1 cellular context compared by ENCODE assay signal in genomic region chr13:78816592-78816991, GRCh38.
TF ChIP-seq lines count a peak whose summit lies in the region.

No MANE protein-coding gene starts in this region.

TF ChIP-seq in K562, 482 proteins besides CTCF, POLR2A, EP300 and RAD21 (continued from another document):
- no peak for TF ChIP-seq NKRF (IDR thresholded peaks at IDR 0.05; ENCODE audit: borderline replicate concordance)
- peak; percentile 40 to 47; a peak in 2 of 4 replicates for TF ChIP-seq KDM1A (IDR thresholded peaks at IDR 0.05)
- no peak for TF ChIP-seq MAX (CRISPR knock-in tag; IDR thresholded peaks at IDR 0.05)
- TF ChIP-seq MTA2 (IDR thresholded peaks at IDR 0.05; ENCODE audit: low read depth): 0 out of 2 replicates have a peak, but pooled peaks have one; percentile 14
- TF ChIP-seq PHF20 (IDR thresholded peaks at IDR 0.05; ENCODE audit: partially characterized antibody): no peak
- no peak for TF ChIP-seq GABPB2 (CRISPR knock-in tag; conservative IDR thresholded peaks at IDR 0.05)
- TF ChIP-seq ZNF253 (CRISPR knock-in tag; conservative IDR thresholded peaks at IDR 0.05): no peak
- TF ChIP-seq NFIC (IDR thresholded peaks at IDR 0.05): peak; percentile 45
- TF ChIP-seq TAL1 (IDR thresholded peaks at IDR 0.05): peak; percentile 78; the same call in 1 of the 2 replicates
- no peak for TF ChIP-seq E2F6 (IDR thresholded peaks at IDR 0.05; ENCODE audit: borderline replicate concordance in 1 of 2, extremely low read depth in 1 of 2, insufficient read depth in 1 of 2, insufficient read length in 1 of 2, low read depth in 1 of 2, low read length in 1 of 2, poor library complexity in 1 of 2, severe bottlenecking in 1 of 2)
- TF ChIP-seq KAT7 (CRISPR knock-in tag; IDR thresholded peaks at IDR 0.05; ENCODE audit: borderline replicate concordance): no peak
- no peak for TF ChIP-seq MCM5 (IDR thresholded peaks at IDR 0.05; ENCODE audit: low read depth)
- TF ChIP-seq SMAD3 (CRISPR knock-in tag; conservative IDR thresholded peaks at IDR 0.05): no peak
- TF ChIP-seq SMARCB1 (IDR thresholded peaks at IDR 0.05; ENCODE audit: insufficient read length, low read depth): no peak
- no peak for TF ChIP-seq PRMT5 (CRISPR knock-in tag; IDR thresholded peaks at IDR 0.05)
- TF ChIP-seq RAD51 (IDR thresholded peaks at IDR 0.05; ENCODE audit: borderline replicate concordance, low read depth): no peak
- no peak for TF ChIP-seq SIRT6 (IDR thresholded peaks at IDR 0.05; ENCODE audit: low read depth, low read length)
- TF ChIP-seq MECOM (CRISPR knock-in tag; IDR thresholded peaks at IDR 0.05): no peak
- no peak for TF ChIP-seq TFAM (CRISPR knock-in tag; conservative IDR thresholded peaks at IDR 0.05)
